Comparison of ENCODE assay signal across 9 cellular contexts in the genomic region with DNA sequence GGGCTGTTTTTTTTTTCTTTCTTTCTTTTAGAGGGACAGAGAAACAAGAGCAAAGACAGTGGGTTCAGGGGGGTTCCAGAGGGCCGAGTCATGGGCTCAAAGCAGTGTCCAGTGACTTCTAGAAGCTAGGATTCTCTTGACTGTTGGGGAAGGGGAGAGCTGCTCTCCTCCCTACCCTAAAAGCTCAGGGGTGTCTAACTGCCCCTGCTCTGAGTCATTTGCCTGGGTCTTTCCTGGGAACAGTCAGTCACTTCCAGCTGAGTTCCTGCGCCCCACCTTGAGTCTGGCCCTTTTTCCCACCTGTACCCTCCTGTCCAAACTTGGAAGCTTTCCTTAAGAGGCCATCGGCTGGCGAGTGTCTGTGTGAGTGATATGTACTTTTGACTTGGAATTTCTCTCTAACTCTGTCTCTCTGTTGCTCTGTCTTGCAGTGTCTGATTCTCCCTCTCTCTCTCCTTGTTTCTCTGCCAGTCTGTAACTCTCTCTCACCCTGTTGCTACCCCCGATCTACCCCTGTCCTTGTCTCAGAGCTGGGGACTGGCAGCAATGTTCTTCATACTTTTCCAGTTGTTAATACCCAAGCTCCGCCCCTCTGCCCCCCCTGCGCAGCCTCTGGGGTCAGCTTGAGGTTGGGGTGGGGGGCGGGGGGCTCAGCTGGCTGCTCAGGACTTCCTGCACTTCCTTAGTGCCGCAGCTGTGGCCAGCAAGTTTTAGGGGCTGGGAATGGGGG.
DNase-seq lines count a peak whose midpoint lies in the region; ATAC-seq and TF ChIP-seq lines count a peak whose summit lies in the region.
"Had no signal": no experiment of that assay in that cellular context is flagged by ENCODE, and none has a peak within 500 bp of the region (broad histone marks: within the 10 kb centered on the region; RNA-seq: fewer than 3 reads in every experiment).

No MANE protein-coding gene starts in this region.

- DNase-seq in NCI-H2227 treated with DMSO at 0.1 percent for 48 hours (lab: John Stamatoyannopoulos, UW) = peak; percentile 23
- DNase-seq in NCI-H2227 (lab: John Stamatoyannopoulos, UW; ENCODE audit: unreplicated experiment) = no peak
- DNase-seq in astrocyte of the spinal cord (ENCODE audit: low read depth, low spot score) = peak; percentile 58
- DNase-seq in left kidney (ENCODE audit: low read depth, low spot score) = peak; percentile 79
- peak; percentile 38 for DNase-seq in superior temporal gyrus (ENCODE audit: extremely low spot score)
- DNase-seq in SIG-M5 (lab: John Stamatoyannopoulos, UW) = no peak
- no peak for DNase-seq in HAP-1 (ENCODE audit: low spot score in 2 of 2)
- DNase-seq: stimulated activated CD4-positive, alpha-beta T cell treated with anti-CD3 and anti-CD28 coated beads, Interleukin-2, amount 100 ng/mL, for 48 hours had no signal

- no peaks in the 10 kb centered on the region for H3K27me3 ChIP-seq in HAP-1 (ENCODE audit: low read depth)

- H3K4me3 ChIP-seq in astrocyte of the spinal cord (ENCODE audit: low read depth, low read length) (peak overlapping the region; percentile 20), HAP-1 (no peak overlapping the region)

- no peak for TF ChIP-seq CTCF in astrocyte of the spinal cord (IDR thresholded peaks at IDR 0.05; ENCODE audit: low read depth, low read length)

- no peak for ATAC-seq in GM21717 (IDR thresholded peaks at IDR 0.05; ENCODE audit: unreplicated experiment)

- no peaks in the 10 kb centered on the region for H3K36me3 ChIP-seq in HAP-1 (replicated peaks)

- H3K4me1 ChIP-seq in HAP-1 = peaks cover 45% of the 10 kb centered on the region

- in situ Hi-C loops in astrocyte of the spinal cord (cut with HindIII; ENCODE audit: low sequenced_read_pairs) = loop anchor here (25.0 kb wide), 1 partner anchor 122 kb away; a partner anchor contains a TSS
- in situ Hi-C loops in HAP-1 (cut with MboI; ENCODE audit: low sequenced_read_pairs) = no loop called here

- no peaks in the 10 kb centered on the region for H3K9me3 ChIP-seq in HAP-1

Comparison
In these comparisons a context has a peak if more than half of its experiments do, and no peak if none do; other contexts are left out.
1. DNase-seq: peak in NCI-H2227 treated with DMSO at 0.1 percent for 48 hours (single experiment), astrocyte of the spinal cord (single experiment), left kidney (single experiment) and superior temporal gyrus (single experiment); none in NCI-H2227 (single experiment), SIG-M5 (single experiment) and HAP-1 (0 of 2).